Comparison of ENCODE assay signal across 1 cellular context in genomic region chrX:386768-387575, GRCh38.
TF ChIP-seq lines count a peak whose summit lies in the region.

TSS of gene PPP2R3B (minus strand) at chrX:386907. CDS start at chrX:386691, 216 bp downstream.

TF ChIP-seq in WTC11, 78 proteins besides CTCF, POLR2A, EP300 and RAD21 (continued from another document):
- no peak for TF ChIP-seq ATF6 (CRISPR knock-in tag; IDR thresholded peaks at IDR 0.05)
- no peak for TF ChIP-seq ZNF121 (CRISPR knock-in tag; IDR thresholded peaks at IDR 0.05)
- TF ChIP-seq ARID4B (CRISPR knock-in tag; IDR thresholded peaks at IDR 0.05; ENCODE audit: borderline replicate concordance): peak; percentile 90
- peak; percentile 98 for TF ChIP-seq FOXK1 (CRISPR knock-in tag; IDR thresholded peaks at IDR 0.05)
- TF ChIP-seq MAX (CRISPR knock-in tag; IDR thresholded peaks at IDR 0.05): peak; percentile 98
- 0 out of 2 replicates have a peak, but pooled peaks have one; percentile 50 for TF ChIP-seq E2F5 (CRISPR knock-in tag; IDR thresholded peaks at IDR 0.05)
- 0 out of 2 replicates have a peak, but pooled peaks have one; percentile 67 for TF ChIP-seq TCF7 (CRISPR knock-in tag; IDR thresholded peaks at IDR 0.05; ENCODE audit: low read depth)
- 0 out of 2 replicates have a peak, but pooled peaks have one; percentile 35 for TF ChIP-seq ZNF416 (CRISPR knock-in tag; IDR thresholded peaks at IDR 0.05)
- peak; percentile 29; the same call in 1 of the 2 replicates for TF ChIP-seq ZNF671 (CRISPR knock-in tag; IDR thresholded peaks at IDR 0.05)
- TF ChIP-seq NR1H2 (CRISPR knock-in tag; IDR thresholded peaks at IDR 0.05): no peak
- TF ChIP-seq ZNF281 (CRISPR knock-in tag; IDR thresholded peaks at IDR 0.05): 0 out of 2 replicates have a peak, but pooled peaks have one; percentile 34
- TF ChIP-seq ZSCAN18 (CRISPR knock-in tag; IDR thresholded peaks at IDR 0.05): no peak
- TF ChIP-seq SOX15 (CRISPR knock-in tag; IDR thresholded peaks at IDR 0.05): no peak
- TF ChIP-seq ETV6 (CRISPR knock-in tag; IDR thresholded peaks at IDR 0.05): peak; percentile 38; the same call in 1 of the 2 replicates
- no peak for TF ChIP-seq ZNF317 (CRISPR knock-in tag; IDR thresholded peaks at IDR 0.05; ENCODE audit: borderline replicate concordance, low read depth)
- TF ChIP-seq AR (CRISPR knock-in tag; IDR thresholded peaks at IDR 0.05): no peak
- 0 out of 2 replicates have a peak, but pooled peaks have one; percentile 92 for TF ChIP-seq STAT6 (CRISPR knock-in tag; conservative IDR thresholded peaks at IDR 0.05; ENCODE audit: low read depth)
- peak; percentile 43; the same call in 1 of the 2 replicates for TF ChIP-seq FOXP1 (CRISPR knock-in tag; IDR thresholded peaks at IDR 0.05; ENCODE audit: borderline replicate concordance)
- peak; percentile 64 for TF ChIP-seq JUN (CRISPR knock-in tag; IDR thresholded peaks at IDR 0.05)
- 0 out of 2 replicates have a peak, but pooled peaks have one; percentile 57 for TF ChIP-seq USF1 (CRISPR knock-in tag; IDR thresholded peaks at IDR 0.05)
- TF ChIP-seq SP1 (CRISPR knock-in tag; conservative IDR thresholded peaks at IDR 0.05): peak; percentile 86
- TF ChIP-seq ZNF138 (CRISPR knock-in tag; conservative IDR thresholded peaks at IDR 0.05): 0 out of 2 replicates have a peak, but pooled peaks have one; percentile 61
